ENCODE assay signal across 9 cellular contexts in genomic region chr10:55629792-55630490, GRCh38.
A peak's percentile ranks its signal among the peaks of the same experiment; 100 is the strongest.
DNase-seq lines count a peak whose midpoint lies in the region; ATAC-seq lines count a peak whose summit lies in the region.
"Had no signal": no experiment of that assay in that cellular context is flagged by ENCODE, and none has a peak within 500 bp of the region (broad histone marks: within the 10 kb centered on the region; RNA-seq: fewer than 3 reads in every experiment).

No MANE protein-coding gene starts in this region.

- no peak overlapping the region for H3K27ac Mint-ChIP-seq in activated naive CD8-positive, alpha-beta T cell treated with anti-CD3 and anti-CD28 coated beads for 36 hours
- no peak overlapping the region for H3K27ac Mint-ChIP-seq in activated naive CD8-positive, alpha-beta T cell treated with anti-CD3 and anti-CD28 coated beads, Interleukin-2, amount 50 U/mL, for 24 hours
- no peak overlapping the region for H3K27ac Mint-ChIP-seq in activated T-helper 1 cell treated with anti-CD3 and anti-CD28 coated beads, Interleukin-12 subunit alpha, Interleukin-12 subunit beta, Interleukin-2, Interleukin-4 antibody, amounts not matched to agents 30 ng/mL and 10 ng/mL and 1 ng/mL, durations not matched to agents 14 hours and 24 hours and 36 hours
- H3K27ac Mint-ChIP-seq: activated B cell treated with CpG ODN at 0.5 μM for 24 hours had no signal

- no peak overlapping the region for H3K4me3 Mint-ChIP-seq in activated naive CD8-positive, alpha-beta T cell treated with anti-CD3 and anti-CD28 coated beads for 36 hours
- H3K4me3 Mint-ChIP-seq in activated naive CD8-positive, alpha-beta T cell treated with anti-CD3 and anti-CD28 coated beads, Interleukin-2, amount 50 U/mL, for 24 hours, result no peak overlapping the region
- peak overlapping the region; percentile 56 for H3K4me3 Mint-ChIP-seq in activated T-helper 1 cell treated with anti-CD3 and anti-CD28 coated beads, Interleukin-12 subunit alpha, Interleukin-12 subunit beta, Interleukin-2, Interleukin-4 antibody, amounts not matched to agents 30 ng/mL and 10 ng/mL and 1 ng/mL, durations not matched to agents 14 hours and 24 hours and 36 hours
- H3K4me3 Mint-ChIP-seq: activated B cell treated with CpG ODN at 0.5 μM for 24 hours had no signal

- no peak overlapping the region for H3K27ac ChIP-seq in subcutaneous abdominal adipose tissue (ENCODE audit: low read depth, low read length)

- no peak for ATAC-seq in activated naive CD8-positive, alpha-beta T cell treated with anti-CD3 and anti-CD28 coated beads, Interleukin-2, amount 50 U/mL, for 24 hours
- no peak for ATAC-seq in HG03139 (IDR thresholded peaks at IDR 0.05; ENCODE audit: unreplicated experiment)

- H3K36me3 Mint-ChIP-seq in activated naive CD8-positive, alpha-beta T cell treated with anti-CD3 and anti-CD28 coated beads for 36 hours, result peaks cover 2% of the 10 kb centered on the region
- peaks cover 2% of the 10 kb centered on the region for H3K36me3 Mint-ChIP-seq in activated naive CD8-positive, alpha-beta T cell treated with anti-CD3 and anti-CD28 coated beads, Interleukin-2, amount 50 U/mL, for 24 hours (ENCODE audit: low read depth)
- peaks cover 2% of the 10 kb centered on the region for H3K36me3 Mint-ChIP-seq in activated T-helper 1 cell treated with anti-CD3 and anti-CD28 coated beads, Interleukin-12 subunit alpha, Interleukin-12 subunit beta, Interleukin-2, Interleukin-4 antibody, amounts not matched to agents 30 ng/mL and 10 ng/mL and 1 ng/mL, durations not matched to agents 14 hours and 24 hours and 36 hours (ENCODE audit: low read depth)

- peak; percentile 1 for DNase-seq in activated naive CD8-positive, alpha-beta T cell treated with anti-CD3 and anti-CD28 coated beads for 36 hours
- DNase-seq in activated naive CD8-positive, alpha-beta T cell treated with anti-CD3 and anti-CD28 coated beads, Interleukin-2, amount 50 U/mL, for 24 hours, result no peak
- no peak for DNase-seq in activated T-helper 1 cell treated with anti-CD3 and anti-CD28 coated beads, Interleukin-12 subunit alpha, Interleukin-12 subunit beta, Interleukin-2, Interleukin-4 antibody, amounts not matched to agents 30 ng/mL and 10 ng/mL and 1 ng/mL, durations not matched to agents 14 hours and 24 hours and 36 hours (ENCODE audit: low spot score)
- DNase-seq in KBM-7, result no peak
- no peak for DNase-seq in DMS79 treated with DMSO at 0.1 percent for 48 hours (lab: John Stamatoyannopoulos, UW)
- DNase-seq: activated B cell treated with CpG ODN at 0.5 μM for 24 hours had no signal

- H3K9me3 Mint-ChIP-seq in activated naive CD8-positive, alpha-beta T cell treated with anti-CD3 and anti-CD28 coated beads for 36 hours, result peaks cover 2% of the 10 kb centered on the region
- no peaks in the 10 kb centered on the region for H3K9me3 Mint-ChIP-seq in activated naive CD8-positive, alpha-beta T cell treated with anti-CD3 and anti-CD28 coated beads, Interleukin-2, amount 50 U/mL, for 24 hours
- H3K9me3 Mint-ChIP-seq in activated T-helper 1 cell treated with anti-CD3 and anti-CD28 coated beads, Interleukin-12 subunit alpha, Interleukin-12 subunit beta, Interleukin-2, Interleukin-4 antibody, amounts not matched to agents 30 ng/mL and 10 ng/mL and 1 ng/mL, durations not matched to agents 14 hours and 24 hours and 36 hours, result no peaks in the 10 kb centered on the region
- H3K9me3 Mint-ChIP-seq: activated B cell treated with CpG ODN at 0.5 μM for 24 hours had no signal

- H3K27me3 ChIP-seq in subcutaneous abdominal adipose tissue (ENCODE audit: control insufficient read depth in 5 of 5, insufficient read depth in 4 of 5, low read length in 5 of 5), result peaks cover 0 to 25% (median 16%) of the 10 kb centered on the region in 5 donors

- H3K9me3 ChIP-seq in iPS-18c (ENCODE audit: control insufficient read depth, insufficient read depth, low read length) (no peaks in the 10 kb centered on the region), subcutaneous abdominal adipose tissue (ENCODE audit: control insufficient read depth in 5 of 5, low read length in 5 of 5) (no peaks in the 10 kb centered on the region)

- peaks cover 0 to 29% (median 27%) of the 10 kb centered on the region in 5 donors for H3K4me1 ChIP-seq in subcutaneous abdominal adipose tissue (ENCODE audit: control insufficient read depth in 5 of 5, insufficient read depth in 5 of 5, low read length in 5 of 5)

- intact Hi-C loops in activated T-helper 1 cell treated with anti-CD3 and anti-CD28 coated beads, Interleukin-12 subunit alpha, Interleukin-12 subunit beta, Interleukin-2, Interleukin-4 antibody, amounts not matched to agents 30 ng/mL and 10 ng/mL and 1 ng/mL, durations not matched to agents 14 hours and 24 hours and 36 hours (cut with micrococcal nuclease), result no loop called here

- no peak overlapping the region for H3K9ac ChIP-seq in subcutaneous abdominal adipose tissue (ENCODE audit: low read length in 5 of 5)

- peaks cover 32% of the 10 kb centered on the region for H3K27me3 Mint-ChIP-seq in activated naive CD8-positive, alpha-beta T cell treated with anti-CD3 and anti-CD28 coated beads for 36 hours
- peaks cover 50% of the 10 kb centered on the region for H3K27me3 Mint-ChIP-seq in activated naive CD8-positive, alpha-beta T cell treated with anti-CD3 and anti-CD28 coated beads, Interleukin-2, amount 50 U/mL, for 24 hours
- H3K27me3 Mint-ChIP-seq in activated T-helper 1 cell treated with anti-CD3 and anti-CD28 coated beads, Interleukin-12 subunit alpha, Interleukin-12 subunit beta, Interleukin-2, Interleukin-4 antibody, amounts not matched to agents 30 ng/mL and 10 ng/mL and 1 ng/mL, durations not matched to agents 14 hours and 24 hours and 36 hours (ENCODE audit: insufficient read depth), result peaks cover 32% of the 10 kb centered on the region

- H3K4me3 ChIP-seq in iPS-18c (ENCODE audit: insufficient read depth, low read depth, low read length) (peak overlapping the region; percentile 72), subcutaneous abdominal adipose tissue (ENCODE audit: low read depth in 1 of 5, low read length in 5 of 5) (peak overlapping the region; percentile 48 to 70 (median 60))

- no peaks in the 10 kb centered on the region for H3K36me3 ChIP-seq in subcutaneous abdominal adipose tissue (ENCODE audit: control insufficient read depth in 5 of 5, insufficient read depth in 5 of 5, low read length in 5 of 5)

- in situ Hi-C loops in KBM-7 (cut with MboI; ENCODE audit: low pct_unique_long_range_greater_than_20kb, low sequenced_read_pairs), result no loop called here

- H3K4me1 Mint-ChIP-seq in activated naive CD8-positive, alpha-beta T cell treated with anti-CD3 and anti-CD28 coated beads for 36 hours, result peaks cover 2% of the 10 kb centered on the region
- H3K4me1 Mint-ChIP-seq in activated naive CD8-positive, alpha-beta T cell treated with anti-CD3 and anti-CD28 coated beads, Interleukin-2, amount 50 U/mL, for 24 hours, result peaks cover 2% of the 10 kb centered on the region
- H3K4me1 Mint-ChIP-seq in activated T-helper 1 cell treated with anti-CD3 and anti-CD28 coated beads, Interleukin-12 subunit alpha, Interleukin-12 subunit beta, Interleukin-2, Interleukin-4 antibody, amounts not matched to agents 30 ng/mL and 10 ng/mL and 1 ng/mL, durations not matched to agents 14 hours and 24 hours and 36 hours (ENCODE audit: low read depth), result peaks cover 4% of the 10 kb centered on the region
